In genomic region chr11:69644071-69644961, GRCh38 we compare ENCODE assay signal across 1 cellular context.
A peak's percentile ranks its signal among the peaks of the same experiment; 100 is the strongest.
TF ChIP-seq lines count a peak whose summit lies in the region.

No MANE protein-coding gene starts in this region.

TF ChIP-seq in HepG2, 621 proteins besides CTCF, POLR2A, EP300 and RAD21 (continued from another document and continues in another):
- TF ChIP-seq ZNF280B (CRISPR knock-in tag; IDR thresholded peaks at IDR 0.05; ENCODE audit: borderline replicate concordance) (peak; percentile 63; the same call in 1 of the 2 replicates), ZBTB33 (CRISPR knock-in tag; IDR thresholded peaks at IDR 0.05) (peak; percentile 96), ZNF317 (CRISPR knock-in tag; IDR thresholded peaks at IDR 0.05) (0 out of 2 replicates have a peak, but pooled peaks have one; percentile 47), SOX13 (IDR thresholded peaks at IDR 0.05) (peak; percentile 42; the same call in 1 of the 2 replicates), SOX13 (CRISPR knock-in tag; conservative IDR thresholded peaks at IDR 0.05 in 1 of 2, IDR thresholded peaks at IDR 0.05 in 1 of 2) (peak in 1 of 2 experiments; percentile 61; a peak in 2 of 4 replicates), ZNF121 (CRISPR knock-in tag; IDR thresholded peaks at IDR 0.05) (no peak), ZBTB40 (IDR thresholded peaks at IDR 0.05) (no peak), ZBTB40 (CRISPR knock-in tag; IDR thresholded peaks at IDR 0.05) (no peak), TRIM24 (CRISPR knock-in tag; IDR thresholded peaks at IDR 0.05) (no peak), ZNF883 (CRISPR knock-in tag; IDR thresholded peaks at IDR 0.05; ENCODE audit: not compliant biosample characterization) (peak; percentile 75), ZBTB39 (CRISPR knock-in tag; IDR thresholded peaks at IDR 0.05) (no peak; the same call in 1 of the 2 replicates), ARHGAP35 (CRISPR knock-in tag; IDR thresholded peaks at IDR 0.05; ENCODE audit: borderline replicate concordance) (no peak), ZFYVE20 (CRISPR knock-in tag; IDR thresholded peaks at IDR 0.05; ENCODE audit: borderline replicate concordance, low read depth) (no peak), ZNF34 (CRISPR knock-in tag; IDR thresholded peaks at IDR 0.05; ENCODE audit: borderline replicate concordance) (no peak), ZNF205 (CRISPR knock-in tag; IDR thresholded peaks at IDR 0.05) (peak; percentile 81), ATF7 (IDR thresholded peaks at IDR 0.05) (no peak), ATF7 (CRISPR knock-in tag; IDR thresholded peaks at IDR 0.05) (no peak), ZFX (CRISPR knock-in tag; IDR thresholded peaks at IDR 0.05; ENCODE audit: low read depth) (peak; percentile 83), ZNF414 (CRISPR knock-in tag; IDR thresholded peaks at IDR 0.05) (no peak; the same call in 1 of the 2 replicates), JUND (CRISPR knock-in tag; IDR thresholded peaks at IDR 0.05) (no peak), BCLAF1 (IDR thresholded peaks at IDR 0.05) (no peak), HES4 (CRISPR knock-in tag; IDR thresholded peaks at IDR 0.05; ENCODE audit: borderline replicate concordance) (peak; percentile 56; the same call in 1 of the 2 replicates), ZSCAN20 (CRISPR knock-in tag; IDR thresholded peaks at IDR 0.05; ENCODE audit: borderline replicate concordance) (no peak), SUZ12 (IDR thresholded peaks at IDR 0.05; ENCODE audit: low read depth, low read length) (no peak), ELF4 (CRISPR knock-in tag; IDR thresholded peaks at IDR 0.05; ENCODE audit: borderline replicate concordance) (no peak), CEBPB (IDR thresholded peaks at IDR 0.05; ENCODE audit: borderline replicate concordance, low read depth, low read length) (no peak), ZNF800 (CRISPR knock-in tag; IDR thresholded peaks at IDR 0.05) (no peak), NR1H2 (CRISPR knock-in tag; IDR thresholded peaks at IDR 0.05; ENCODE audit: borderline replicate concordance, low read depth) (no peak), ZNF180 (CRISPR knock-in tag; IDR thresholded peaks at IDR 0.05; ENCODE audit: borderline replicate concordance, low read depth) (no peak), RBAK (CRISPR knock-in tag; IDR thresholded peaks at IDR 0.05) (no peak), THRA (CRISPR knock-in tag; IDR thresholded peaks at IDR 0.05; ENCODE audit: borderline replicate concordance) (peak; percentile 35; the same call in 1 of the 2 replicates), HMG20A (CRISPR knock-in tag; IDR thresholded peaks at IDR 0.05; ENCODE audit: borderline replicate concordance) (no peak), HDAC1 (CRISPR knock-in tag; IDR thresholded peaks at IDR 0.05) (peak; percentile 91), ETS1 (CRISPR knock-in tag; IDR thresholded peaks at IDR 0.05) (peak; percentile 10; the same call in 1 of the 2 replicates), ZNF549 (CRISPR knock-in tag; IDR thresholded peaks at IDR 0.05) (no peak)
